8 cellular contexts compared by ENCODE assay signal in the genomic region with DNA sequence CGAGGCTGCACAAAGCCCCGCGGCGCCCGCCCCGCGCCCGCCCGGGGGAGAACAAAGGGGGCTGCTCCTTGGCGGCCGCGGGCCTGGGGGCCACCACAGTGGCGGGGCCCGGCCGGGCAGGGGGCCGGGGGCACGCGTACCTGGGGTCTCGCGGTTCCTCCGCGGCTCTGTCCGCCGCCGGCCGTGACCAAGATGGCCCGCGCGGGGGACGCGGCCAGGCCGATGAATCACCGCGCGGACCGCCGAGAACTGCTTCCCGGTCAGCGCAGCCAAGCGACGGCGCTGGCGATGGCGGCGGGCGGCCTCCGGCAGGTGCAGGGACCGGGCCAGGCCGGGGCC. TPM values are rescaled to one million over a fixed set of nuclear protein-coding genes. Genes with fewer than 3 reads are reported as not detected.
DNase-seq lines count a peak whose midpoint lies in the region; ATAC-seq and TF ChIP-seq lines count a peak whose summit lies in the region.

Gene RTL6 (minus strand): TSS at position 330 of the 339 bp plus-strand sequence. CDS start 677 bp downstream, outside the sequence.

- H3K36me3 ChIP-seq in hepatocyte (replicated peaks; ENCODE audit: insufficient read depth, low read depth), result no peaks in the 10 kb centered on the region

- peaks cover 12% of the 10 kb centered on the region for H3K4me1 ChIP-seq in hepatocyte (ENCODE audit: insufficient read depth)

- peaks cover 11% of the 10 kb centered on the region for H3K9me3 Mint-ChIP-seq in activated CD4-positive, alpha-beta T cell treated with anti-CD3 and anti-CD28 coated beads, Interleukin-2, amount 10 ng/mL, durations not matched to agents 7 days and 5 days
- peaks cover 6% of the 10 kb centered on the region for H3K9me3 Mint-ChIP-seq in activated naive CD8-positive, alpha-beta T cell treated with anti-CD3 and anti-CD28 coated beads, Interleukin-2, amount 10 ng/mL, durations not matched to agents 7 days and 5 days

- no peak for TF ChIP-seq CTCF in hepatocyte (IDR thresholded peaks at IDR 0.05; ENCODE audit: poor library complexity)

- peaks cover 32% of the 10 kb centered on the region for H3K4me1 Mint-ChIP-seq in activated CD4-positive, alpha-beta T cell treated with anti-CD3 and anti-CD28 coated beads, Interleukin-2, amount 10 ng/mL, durations not matched to agents 7 days and 5 days
- peaks cover 18% of the 10 kb centered on the region for H3K4me1 Mint-ChIP-seq in activated naive CD8-positive, alpha-beta T cell treated with anti-CD3 and anti-CD28 coated beads, Interleukin-2, amount 10 ng/mL, durations not matched to agents 7 days and 5 days

- H4K20me1 ChIP-seq in hepatocyte (ENCODE audit: insufficient read depth, poor library complexity, severe bottlenecking), result no peaks in the 10 kb centered on the region

- H3K36me3 Mint-ChIP-seq in activated CD4-positive, alpha-beta T cell treated with anti-CD3 and anti-CD28 coated beads, Interleukin-2, amount 10 ng/mL, durations not matched to agents 7 days and 5 days (ENCODE audit: low read depth), result peaks cover 17% of the 10 kb centered on the region
- H3K36me3 Mint-ChIP-seq in activated naive CD8-positive, alpha-beta T cell treated with anti-CD3 and anti-CD28 coated beads, Interleukin-2, amount 10 ng/mL, durations not matched to agents 7 days and 5 days, result peaks cover 11% of the 10 kb centered on the region

- POLR2A ChIA-PET in activated CD4-positive, alpha-beta T cell treated with anti-CD3 and anti-CD28 coated beads, Interleukin-2, amount 10 ng/mL, durations not matched to agents 7 days and 5 days (lab: Charles Lee), result no interaction called here
- POLR2A ChIA-PET in activated naive CD8-positive, alpha-beta T cell treated with anti-CD3 and anti-CD28 coated beads, Interleukin-2, amount 10 ng/mL, durations not matched to agents 7 days and 5 days (lab: Charles Lee), result no interaction called here

- H3K27ac Mint-ChIP-seq in activated CD4-positive, alpha-beta T cell treated with anti-CD3 and anti-CD28 coated beads, Interleukin-2, amount 10 ng/mL, durations not matched to agents 7 days and 5 days, result peak within 1 kb of the TSS; percentile 91
- peak within 1 kb of the TSS; percentile 78 for H3K27ac Mint-ChIP-seq in activated naive CD8-positive, alpha-beta T cell treated with anti-CD3 and anti-CD28 coated beads, Interleukin-2, amount 10 ng/mL, durations not matched to agents 7 days and 5 days

- no peaks in the 10 kb centered on the region for H3K9me3 ChIP-seq in hepatocyte (ENCODE audit: low read depth)

- no peaks in the 10 kb centered on the region for H3K27me3 ChIP-seq in hepatocyte

- DNase-seq in activated CD4-positive, alpha-beta T cell treated with anti-CD3 and anti-CD28 coated beads, Interleukin-2, amount 10 ng/mL, durations not matched to agents 7 days and 5 days, result no peak
- no peak for DNase-seq in activated CD4-positive, alpha-beta T cell treated with anti-CD3 and anti-CD28 coated beads, Interleukin-2, amount 50 U/mL, for 48 hours
- DNase-seq in activated naive CD8-positive, alpha-beta T cell treated with anti-CD3 and anti-CD28 coated beads, Interleukin-2, amount 10 ng/mL, durations not matched to agents 7 days and 5 days, result no peak
- no peak for DNase-seq in hepatocyte (ENCODE audit: low spot score)
- DNase-seq in AG08396 (ENCODE audit: low spot score), result no peak
- no peak for DNase-seq in hippocampal formation (lab: John Stamatoyannopoulos, UW)

- CTCF ChIA-PET in activated CD4-positive, alpha-beta T cell treated with anti-CD3 and anti-CD28 coated beads, Interleukin-2, amount 10 ng/mL, durations not matched to agents 7 days and 5 days (lab: Charles Lee), result no interaction called here

- H3K4me3 Mint-ChIP-seq in activated CD4-positive, alpha-beta T cell treated with anti-CD3 and anti-CD28 coated beads, Interleukin-2, amount 10 ng/mL, durations not matched to agents 7 days and 5 days, result peak within 1 kb of the TSS; percentile 80
- H3K4me3 Mint-ChIP-seq in activated naive CD8-positive, alpha-beta T cell treated with anti-CD3 and anti-CD28 coated beads, Interleukin-2, amount 10 ng/mL, durations not matched to agents 7 days and 5 days, result peak within 1 kb of the TSS; percentile 85

- no peaks in the 10 kb centered on the region for H3K9me2 ChIP-seq in hepatocyte (replicated peaks; ENCODE audit: insufficient read depth)

- peaks cover 31% of the 10 kb centered on the region for H3K79me2 ChIP-seq in hepatocyte

- H3K4me3 ChIP-seq in hepatocyte, result peak within 1 kb of the TSS; percentile 92
- peak within 1 kb of the TSS; percentile 59 to 86 (median 76) for H3K4me3 ChIP-seq in skin epidermis

- WGBS in hepatocyte (ENCODE audit: low lambda C conversion rate, missing lambda C conversion rate), result 3% methylated on average over 7 of the region's 49 CpGs

- no peak for ATAC-seq in activated naive CD8-positive, alpha-beta T cell treated with anti-CD3 and anti-CD28 coated beads, Interleukin-2, amount 10 ng/mL, durations not matched to agents 7 days and 5 days (ENCODE audit: low read depth)
- ATAC-seq in GM21526 (IDR thresholded peaks at IDR 0.05; ENCODE audit: low FRiP score, unreplicated experiment), result no peak

- H2AFZ ChIP-seq in hepatocyte, result peak within 1 kb of the TSS; percentile 81

- peak within 1 kb of the TSS; percentile 89 for H3K27ac ChIP-seq in hepatocyte
- peak within 1 kb of the TSS; percentile 23 to 93 (median 80) for H3K27ac ChIP-seq in skin epidermis

- peaks cover 3% of the 10 kb centered on the region for H3K27me3 Mint-ChIP-seq in activated CD4-positive, alpha-beta T cell treated with anti-CD3 and anti-CD28 coated beads, Interleukin-2, amount 10 ng/mL, durations not matched to agents 7 days and 5 days
- H3K27me3 Mint-ChIP-seq in activated naive CD8-positive, alpha-beta T cell treated with anti-CD3 and anti-CD28 coated beads, Interleukin-2, amount 10 ng/mL, durations not matched to agents 7 days and 5 days, result peaks cover 4% of the 10 kb centered on the region

- peak within 1 kb of the TSS; percentile 97 for H3K4me2 ChIP-seq in hepatocyte

RNA-seq across cellular contexts. Expression of gene RTL6, which starts in this region (rescaled TPM):
- 10 to 100 TPM; 11.8 to 12.0 TPM for total RNA-seq in activated CD4-positive, alpha-beta T cell treated with anti-CD3 and anti-CD28 coated beads, Interleukin-2, amount 10 ng/mL, durations not matched to agents 7 days and 5 days
- total RNA-seq in activated naive CD8-positive, alpha-beta T cell treated with anti-CD3 and anti-CD28 coated beads, Interleukin-2, amount 10 ng/mL, durations not matched to agents 7 days and 5 days, result 10 to 100 TPM; 17.3 to 18.5 TPM
- 20.6 and 23.4 TPM in 2 replicates for total RNA-seq in hepatocyte
- polyA plus RNA-seq in hepatocyte, result 13.0 and 15.3 TPM in 2 replicates
